ENCODE assay signal across 25 cellular contexts in genomic region chr6:106490030-106490429, GRCh38.
"Had no signal": no experiment of that assay in that cellular context is flagged by ENCODE, and none has a peak within 500 bp of the region (broad histone marks: within the 10 kb centered on the region; RNA-seq: fewer than 3 reads in every experiment).

No MANE protein-coding gene starts in this region.

- ATAC-seq: activated T-cell treated with anti-CD3 and anti-CD28 coated beads, Interleukin-2, amount 50 U/mL, for 4 hours; heart right ventricle; left lobe of liver; lower lobe of right lung; right lobe of liver had no signal

- H3K36me3 Mint-ChIP-seq: activated naive CD8-positive, alpha-beta T cell; naive B cell had no signal

- H3K9me3 ChIP-seq: adrenal gland, ascending aorta, heart right ventricle, lower lobe of right lung, right lobe of liver, tibial artery had no signal

- H3K27ac Mint-ChIP-seq: activated naive CD8-positive, alpha-beta T cell; activated T-helper 2 cell treated with anti-CD3 and anti-CD28 coated beads, Interferon-gamma antibody, Interleukin-2, Interleukin-4, amounts not matched to agents 10 μg/mL and 5 μg/mL and 100 μg/mL, durations not matched to agents 14 hours and 24 hours and 36 hours; endodermal cell; naive B cell; stimulated activated naive CD8-positive, alpha-beta T cell treated with anti-CD3 and anti-CD28 coated beads, Interleukin-15, Interleukin-2, amounts not matched to agents 100 ng/mL and 50 ng/mL, for 24 hours had no signal

- H3K4me3 ChIP-seq: adrenal gland, ascending aorta, heart right ventricle, lower lobe of right lung, right lobe of liver, skin epidermis, tibial artery had no signal

- H3K27ac ChIP-seq: adrenal gland, ascending aorta, heart right ventricle, lower lobe of right lung, right lobe of liver, skin epidermis, tibial artery had no signal

- DNase-seq: activated CD4-positive, alpha-beta T cell treated with anti-CD3 and anti-CD28 coated beads for 4 hours; activated CD4-positive, alpha-beta T cell treated with anti-CD3 and anti-CD28 coated beads, Interleukin-2, amount 50 U/mL, for 48 hours; activated CD4-positive, CD25-positive, alpha-beta regulatory T cell; activated CD8-positive, alpha-beta memory T cell treated with anti-CD3 and anti-CD28 coated beads, Interleukin-2, amount 50 U/mL, for 48 hours; activated naive CD4-positive, alpha-beta T cell; activated T-cell treated with anti-CD3 and anti-CD28 coated beads, Interleukin-2, amount 50 U/mL, for 4 hours; adrenal gland; cerebellar nuclear complex; cortex of kidney; endodermal cell; foreskin fibroblast; heart right ventricle; lower lobe of right lung; naive B cell; occipital lobe; right lobe of liver; stimulated activated CD4-positive, alpha-beta T cell treated with anti-CD3 and anti-CD28 coated beads, Interleukin-1b, Interleukin-23, amount 100 ng/mL, for 48 hours; tibial artery had no signal

- H3K9me3 Mint-ChIP-seq: activated T-cell treated with anti-CD3 and anti-CD28 coated beads, Interleukin-2, amount 50 U/mL, for 4 hours; activated T-helper 2 cell treated with anti-CD3 and anti-CD28 coated beads, Interferon-gamma antibody, Interleukin-2, Interleukin-4, amounts not matched to agents 10 μg/mL and 5 μg/mL and 100 μg/mL, durations not matched to agents 14 hours and 24 hours and 36 hours; endodermal cell; stimulated activated naive CD8-positive, alpha-beta T cell treated with anti-CD3 and anti-CD28 coated beads, Interleukin-15, Interleukin-2, amounts not matched to agents 100 ng/mL and 50 ng/mL, for 24 hours had no signal

- H3K4me1 ChIP-seq: adrenal gland, ascending aorta, heart right ventricle, lower lobe of right lung, right lobe of liver, tibial artery had no signal

- H3K27me3 Mint-ChIP-seq: naive B cell; stimulated activated naive CD8-positive, alpha-beta T cell treated with anti-CD3 and anti-CD28 coated beads, Interleukin-15, Interleukin-2, amounts not matched to agents 100 ng/mL and 50 ng/mL, for 24 hours had no signal

- H3K4me3 Mint-ChIP-seq: activated naive CD8-positive, alpha-beta T cell; activated T-cell treated with anti-CD3 and anti-CD28 coated beads, Interleukin-2, amount 50 U/mL, for 4 hours; endodermal cell; naive B cell; neural crest cell; stimulated activated naive CD8-positive, alpha-beta T cell treated with anti-CD3 and anti-CD28 coated beads, Interleukin-15, Interleukin-2, amounts not matched to agents 100 ng/mL and 50 ng/mL, for 24 hours had no signal

- H3K4me1 Mint-ChIP-seq: neural crest cell had no signal

- H3K36me3 ChIP-seq: adrenal gland, ascending aorta, heart right ventricle, lower lobe of right lung, right lobe of liver, tibial artery had no signal

- H3K27me3 ChIP-seq: adrenal gland, ascending aorta, right lobe of liver had no signal
